2 cellular contexts compared by ENCODE assay signal in genomic region chr11:66350560-66351095, GRCh38. TPM values are rescaled to one million over a fixed set of nuclear protein-coding genes. Genes with fewer than 3 reads are reported as not detected.
"Had no signal": no experiment of that assay in that cellular context is flagged by ENCODE, and none has a peak within 500 bp of the region (broad histone marks: within the 10 kb centered on the region; RNA-seq: fewer than 3 reads in every experiment).

No MANE protein-coding gene starts in this region.

RNA-seq across cellular contexts. Expression of gene CD248, which starts 33.8 kb away (rescaled TPM):
- total RNA-seq: pulmonary artery endothelial cell had no signal
- polyA plus RNA-seq: immature natural killer cell had no signal
